ENCODE assay signal across 6 cellular contexts in genomic region chr16:2468142-2468724, GRCh38. TPM values are rescaled to one million over a fixed set of nuclear protein-coding genes. Genes with fewer than 3 reads are reported as not detected.
DNase-seq lines count a peak whose midpoint lies in the region; ATAC-seq and TF ChIP-seq lines count a peak whose summit lies in the region.

No MANE protein-coding gene starts in this region.

- H3K9ac ChIP-seq in colonic mucosa (ENCODE audit: low read depth in 2 of 2, low read length in 2 of 2), result peak overlapping the region in 1 of 2 donors; percentile 56

- peak overlapping the region; percentile 50 for H3K4me3 ChIP-seq in BJ (ENCODE audit: low read depth, low read length)
- H3K4me3 ChIP-seq in MG63, result peak overlapping the region; percentile 36
- H3K4me3 ChIP-seq in colonic mucosa, result peak overlapping the region; percentile 42

- POLR2A ChIA-PET in BJ (lab: Charles Lee), result interaction anchor here (0.6 kb wide), 2 partner anchors 232 to 281 kb away, joined by 3 to 4 read pairs; partner anchors contain the start of gene DNASE1L2

- ATAC-seq in HG03025 (IDR thresholded peaks at IDR 0.05; ENCODE audit: low FRiP score, unreplicated experiment), result no peak

- no peak overlapping the region for H3K27ac ChIP-seq in colonic mucosa

- H3K27me3 ChIP-seq in BJ (ENCODE audit: control insufficient read depth, insufficient read depth, low read length) (no peaks in the 10 kb centered on the region), MG63 (no peaks in the 10 kb centered on the region), colonic mucosa (peaks cover 58% of the 10 kb centered on the region)

- DNase-seq in BJ (ENCODE audit: low read depth), result no peak
- peak; percentile 49 for DNase-seq in MG63
- no peak for DNase-seq in colonic mucosa
- peak; percentile 88 for DNase-seq in retina
- DNase-seq in iPS-NIHi11 (ENCODE audit: low spot score), result no peak

- H3K36me3 ChIP-seq in BJ (ENCODE audit: control insufficient read depth, insufficient read depth, low read length) (no peaks in the 10 kb centered on the region; the same call in 1 of the 2 replicates), MG63 (no peaks in the 10 kb centered on the region), colonic mucosa (no peaks in the 10 kb centered on the region)

- intact Hi-C loops in colonic mucosa (cut with DNase I), result no loop called here

- H3K9me3 ChIP-seq in MG63 (no peaks in the 10 kb centered on the region), colonic mucosa (no peaks in the 10 kb centered on the region)

- TF ChIP-seq CTCF in BJ (IDR thresholded peaks at IDR 0.05; ENCODE audit: insufficient read depth, low read depth, low read length), result no peak
- TF ChIP-seq CTCF in colonic mucosa (IDR thresholded peaks at IDR 0.05), result no peak

- CTCF ChIA-PET in BJ (lab: Yijun Ruan, JAX), result interaction anchor here (1.0 kb wide), 1 partner anchor 128 kb away, joined by 5 read pairs; the partner anchor contains the start of gene ABCA3

- peaks cover 8% of the 10 kb centered on the region for H3K4me1 ChIP-seq in colonic mucosa

RNA-seq across cellular contexts. Expression of gene NTN3, which starts 2.9 kb away (rescaled TPM):
- 0.09 and 0.12 TPM in 2 replicates for polyA plus RNA-seq in BJ (2011; rRNA removed)
- 0.24 TPM in 1 of 2 replicates, not detected in the other for polyA minus RNA-seq in BJ (2011; rRNA and poly(A)+ RNA removed)
- total RNA-seq in MG63 (2014; rRNA removed; shearing (Covaris generic); ENCODE audit: low replicate concordance), result not detected in 2 replicates
- not detected for total RNA-seq in colonic mucosa

RNA-seq across cellular contexts. Expression of gene TBC1D24, which starts 6.7 kb away (rescaled TPM):
- 6.0 and 9.2 TPM in 2 replicates for polyA plus RNA-seq in BJ (2011; rRNA removed)
- polyA minus RNA-seq in BJ (2011; rRNA and poly(A)+ RNA removed), result 12.1 and 12.5 TPM in 2 replicates
- 12.9 and 14.8 TPM in 2 replicates for total RNA-seq in MG63 (2014; rRNA removed; shearing (Covaris generic); ENCODE audit: low replicate concordance)
- 10 to 100 TPM in 1 of 2 donors, 1 to 10 TPM in 1; 8.4 to 15.8 TPM for total RNA-seq in colonic mucosa

RNA-seq across cellular contexts. Expression of gene TEDC2, which starts 8.3 kb away (rescaled TPM):
- 2.2 and 3.7 TPM in 2 replicates for polyA plus RNA-seq in BJ (2011; rRNA removed)
- 2.2 and 2.7 TPM in 2 replicates for polyA minus RNA-seq in BJ (2011; rRNA and poly(A)+ RNA removed)
- 32.3 and 38.6 TPM in 2 replicates for total RNA-seq in MG63 (2014; rRNA removed; shearing (Covaris generic); ENCODE audit: low replicate concordance)
- total RNA-seq in colonic mucosa, result 10 to 100 TPM in 1 of 2 donors, 1 to 10 TPM in 1; 2.4 to 24.0 TPM

RNA-seq across cellular contexts. Expression of gene CCNF, which starts 39.0 kb away (rescaled TPM):
- polyA plus RNA-seq in BJ (2011; rRNA removed), result 4.5 and 7.1 TPM in 2 replicates
- polyA minus RNA-seq in BJ (2011; rRNA and poly(A)+ RNA removed), result 19.1 and 21.0 TPM in 2 replicates
- 33.3 and 35.9 TPM in 2 replicates for total RNA-seq in MG63 (2014; rRNA removed; shearing (Covaris generic); ENCODE audit: low replicate concordance)
- 10 to 100 TPM in 1 of 2 donors, 1 to 10 TPM in 1; 8.6 to 38.2 TPM for total RNA-seq in colonic mucosa

RNA-seq across cellular contexts. Expression of gene ATP6V0C, which starts 45.5 kb away (rescaled TPM):
- 15.4 and 32.9 TPM in 2 replicates for polyA plus RNA-seq in BJ (2011; rRNA removed)
- 15.9 and 57.4 TPM in 2 replicates for polyA minus RNA-seq in BJ (2011; rRNA and poly(A)+ RNA removed)
- 15.0 and 19.4 TPM in 2 replicates for total RNA-seq in MG63 (2014; rRNA removed; shearing (Covaris generic); ENCODE audit: low replicate concordance)
- 100 to 1,000 TPM; 240 to 336 TPM for total RNA-seq in colonic mucosa

Comparison
In these comparisons a context has a peak if more than half of its experiments do, and no peak if none do; other contexts are left out.
1. DNase-seq: peak in MG63 (single experiment) and retina (single experiment); none in BJ (single experiment), colonic mucosa (single experiment) and iPS-NIHi11 (single experiment).
2. Peak in every context shown above with its lines, with median percentiles within 50 percentile points of each other: H3K4me3 ChIP-seq.